ENCODE assay signal across 8 cellular contexts in the genomic region with DNA sequence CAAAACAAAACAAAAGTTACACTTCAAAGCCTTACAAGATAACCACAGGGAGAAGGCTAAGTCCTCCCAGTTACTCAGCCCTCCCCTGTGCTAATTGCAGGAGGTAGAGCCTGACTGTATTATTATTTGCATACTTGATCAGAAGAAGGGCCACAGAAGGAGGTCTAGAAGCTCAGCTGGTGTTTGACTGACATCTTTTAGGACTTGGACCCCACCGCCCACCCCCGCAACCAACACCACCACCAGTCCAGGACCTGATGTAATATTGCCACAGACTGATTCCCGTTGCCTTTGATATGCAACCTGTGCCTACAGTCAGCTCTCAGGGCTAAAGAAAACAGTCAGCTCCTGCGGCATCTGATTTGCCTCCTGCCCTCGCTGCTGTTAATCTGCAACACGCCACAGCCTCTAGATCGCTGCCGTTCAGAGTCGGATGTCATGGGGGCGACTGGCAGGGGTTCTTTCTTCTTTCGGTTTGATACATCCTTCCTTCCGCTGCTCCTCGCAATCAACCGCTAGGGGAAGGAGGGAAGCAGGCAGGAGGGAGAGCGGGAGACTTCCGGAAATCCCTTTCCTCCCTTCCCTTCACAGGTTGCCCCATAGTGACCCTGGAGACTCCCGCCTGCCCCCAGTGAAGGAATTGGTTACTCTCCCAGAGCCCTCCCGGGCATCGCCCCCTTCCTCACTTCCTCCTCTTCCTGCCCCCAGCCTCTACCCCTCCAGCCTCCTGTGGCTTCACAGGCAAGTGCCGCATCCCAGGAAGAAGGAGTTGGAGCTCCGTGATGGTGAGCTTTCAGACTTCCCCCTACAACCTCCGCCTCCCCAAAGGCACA.
DNase-seq lines count a peak whose midpoint lies in the region; ATAC-seq and TF ChIP-seq lines count a peak whose summit lies in the region.

No MANE protein-coding gene starts in this region.

- TF ChIP-seq POLR2A in body of pancreas (IDR thresholded peaks at IDR 0.05), result no peak

- H3K4me2 ChIP-seq in skeletal muscle satellite cell (ENCODE audit: low read length), result peak overlapping the region; percentile 92

- intact Hi-C loops in body of pancreas (cut with DNase I), result no loop called here

- DNase-seq in AG20443 (ENCODE audit: low spot score) (peak; percentile 74), NCI-H748 treated with DMSO at 0.1 percent for 48 hours (lab: John Stamatoyannopoulos, UW) (peak; percentile 70), body of pancreas (peak; percentile 36 to 50 (median 43)), RKO (ENCODE audit: low spot score) (no peak)

- peak overlapping the region in 1 of 2 donors; percentile 36 for H3K4me3 ChIP-seq in body of pancreas
- peak overlapping the region; percentile 55 for H3K4me3 ChIP-seq in iPS-20b (ENCODE audit: low read length)
- peak overlapping the region; percentile 81 for H3K4me3 ChIP-seq in skeletal muscle satellite cell (ENCODE audit: low read length)

- ATAC-seq in GM18858 (IDR thresholded peaks at IDR 0.05; ENCODE audit: unreplicated experiment) (peak; percentile 44), HG02981 (IDR thresholded peaks at IDR 0.05; ENCODE audit: unreplicated experiment) (peak; percentile 81), body of pancreas (peak; percentile 74)

- H3K27ac ChIP-seq in body of pancreas, result peak overlapping the region in 2 of 4 donors; percentile 26 to 60
- H3K27ac ChIP-seq in iPS-20b (ENCODE audit: low read length), result no peak overlapping the region

- peak in 5 of 7 experiments; percentile 27 to 61 (median 52) for TF ChIP-seq CTCF in body of pancreas (IDR thresholded peaks at IDR 0.05)

- WGBS in body of pancreas, 2 donors, result 8 to 10% methylated on average over 20 to 22 of the region's 22 CpGs

- H3K9ac ChIP-seq in iPS-20b (ENCODE audit: low read depth, low read length) (peak overlapping the region; percentile 63; the same call in 1 of the 2 replicates), skeletal muscle satellite cell (ENCODE audit: low read depth, low read length) (peak overlapping the region; percentile 69)

- H3K27me3 ChIP-seq in body of pancreas (no peaks in the 10 kb centered on the region), iPS-20b (ENCODE audit: insufficient read depth, low read length) (peaks cover 8% of the 10 kb centered on the region; the same call in 1 of the 2 replicates), skeletal muscle satellite cell (ENCODE audit: control insufficient read depth, insufficient read depth, low read length) (peaks cover 6% of the 10 kb centered on the region)

- no peaks in the 10 kb centered on the region for H3K36me3 ChIP-seq in body of pancreas (replicated peaks in 1 of 2; ENCODE audit: insufficient read depth in 1 of 2, low read depth in 2 of 2)
- H3K36me3 ChIP-seq in iPS-20b (ENCODE audit: insufficient read depth, low read depth, low read length), result no peaks in the 10 kb centered on the region
- H3K36me3 ChIP-seq in skeletal muscle satellite cell (ENCODE audit: insufficient read depth, low read length), result no peaks in the 10 kb centered on the region

- H3K4me1 ChIP-seq in body of pancreas (no peaks in the 10 kb centered on the region), iPS-20b (ENCODE audit: insufficient read depth, low read length) (peaks cover 31% of the 10 kb centered on the region), skeletal muscle satellite cell (ENCODE audit: control insufficient read depth, insufficient read depth, low read length) (peaks cover 4% of the 10 kb centered on the region)

- H3K9me3 ChIP-seq in body of pancreas, result no peaks in the 10 kb centered on the region
- no peaks in the 10 kb centered on the region for H3K9me3 ChIP-seq in iPS-20b (ENCODE audit: insufficient read depth, low read depth, low read length)
- no peaks in the 10 kb centered on the region for H3K9me3 ChIP-seq in skeletal muscle satellite cell (replicated peaks; ENCODE audit: low read length)
